Comparison of ENCODE assay signal across 29 cellular contexts in the genomic region with DNA sequence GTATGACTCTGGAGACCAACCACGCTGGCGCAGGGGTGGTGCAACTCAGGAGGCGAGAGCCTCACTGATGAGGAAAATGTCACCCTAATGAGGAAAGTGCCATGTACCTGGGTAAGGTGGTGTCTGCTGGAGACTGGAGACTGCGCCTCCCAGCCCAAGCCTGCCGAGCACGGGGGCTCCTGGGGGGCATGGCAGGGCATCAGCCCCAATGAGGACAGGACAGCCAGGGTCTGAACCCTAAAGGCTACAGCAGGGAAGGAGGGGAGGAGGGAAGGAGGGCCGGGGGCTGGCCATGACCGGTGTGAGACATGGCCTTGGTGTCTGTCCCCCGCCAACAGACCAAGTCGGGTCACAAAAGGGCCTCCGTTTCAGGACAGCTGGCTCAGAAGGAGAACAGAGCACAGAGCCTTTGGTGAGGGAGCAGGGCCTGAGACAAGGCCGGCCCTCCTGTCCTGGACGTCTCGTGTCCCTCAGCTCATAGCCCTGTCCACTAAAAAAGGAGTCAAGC. TPM values are rescaled to one million over a fixed set of nuclear protein-coding genes. Genes with fewer than 3 reads are reported as not detected.
"Had no signal": no experiment of that assay in that cellular context is flagged by ENCODE, and none has a peak within 500 bp of the region (broad histone marks: within the 10 kb centered on the region; RNA-seq: fewer than 3 reads in every experiment).

No MANE protein-coding gene starts in this region.

- H3K27ac ChIP-seq: adrenal gland, breast epithelium, KMS-11 had no signal

- H3K9ac ChIP-seq: KMS-11 had no signal

- H3K36me3 ChIP-seq: adrenal gland, breast epithelium had no signal

- H3K9me3 ChIP-seq: adrenal gland, breast epithelium had no signal

- DNase-seq: activated CD4-positive, alpha-beta T cell treated with anti-CD3 and anti-CD28 coated beads for 48 hours; activated CD4-positive, alpha-beta T cell treated with anti-CD3 and anti-CD28 coated beads, Interleukin-2, amount 50 U/mL, for 4 hours; activated CD4-positive, CD25-positive, alpha-beta regulatory T cell treated with anti-CD3 and anti-CD28 coated beads, Interleukin-2, amount 50 U/mL, for 72 hours; activated CD8-positive, alpha-beta memory T cell treated with anti-CD3 and anti-CD28 coated beads, Interleukin-2, amount 50 U/mL, for 48 hours; activated CD8-positive, alpha-beta T cell treated with anti-CD3 and anti-CD28 coated beads, Interleukin-2, amount 10 ng/mL, durations not matched to agents 7 days and 5 days; activated naive CD4-positive, alpha-beta T cell treated with anti-CD3 and anti-CD28 coated beads, Interleukin-2, amount 50 U/mL, for 16 hours; activated T-cell treated with anti-CD3 and anti-CD28 coated beads, Interleukin-2, amount 50 U/mL, for 1 hour; anterior cingulate cortex; MM.1S; NCI-H1105 treated with DMSO at 0.1 percent for 48 hours; NCI-H1436 treated with DMSO at 0.1 percent for 48 hours; NCI-H1930; NCI-H2171 treated with DMSO at 0.1 percent for 48 hours; NCI-H226; NCI-H526 treated with DMSO at 0.1 percent for 48 hours; NCI-H82; OCI-M1; RPMI8226; SHP77 treated with DMSO at 0.1 percent for 48 hours; T-helper 17 cell; T-helper 9 cell had no signal

- H3K27me3 ChIP-seq: adrenal gland, breast epithelium had no signal

- ATAC-seq: activated CD8-positive, alpha-beta T cell treated with anti-CD3 and anti-CD28 coated beads, Interleukin-2, amount 10 ng/mL, durations not matched to agents 7 days and 5 days; Panc1; T-helper 17 cell; WTC11 had no signal

- H3K4me3 ChIP-seq: adrenal gland, breast epithelium had no signal

RNA-seq across cellular contexts. Expression of a gene that starts 31.7 kb away (rescaled TPM):
- total RNA-seq: activated CD8-positive, alpha-beta T cell treated with anti-CD3 and anti-CD28 coated beads, Interleukin-2, amount 10 ng/mL, durations not matched to agents 7 days and 5 days; activated naive CD8-positive, alpha-beta T cell treated with anti-CD3 and anti-CD28 coated beads, Interleukin-2, amount 10 ng/mL, durations not matched to agents 7 days and 5 days; adrenal gland; breast epithelium; NCI-H460; SK-MEL-5; T-helper 17 cell had no signal
- polyA plus RNA-seq: adrenal gland had no signal

RNA-seq across cellular contexts. Expression of a gene that starts 55.5 kb away (rescaled TPM):
- total RNA-seq: activated CD8-positive, alpha-beta T cell treated with anti-CD3 and anti-CD28 coated beads, Interleukin-2, amount 10 ng/mL, durations not matched to agents 7 days and 5 days; activated naive CD8-positive, alpha-beta T cell treated with anti-CD3 and anti-CD28 coated beads, Interleukin-2, amount 10 ng/mL, durations not matched to agents 7 days and 5 days; adrenal gland; breast epithelium; NCI-H460; SK-MEL-5; T-helper 17 cell; WTC11 had no signal
- polyA plus RNA-seq: adrenal gland had no signal
